In the genomic region with DNA sequence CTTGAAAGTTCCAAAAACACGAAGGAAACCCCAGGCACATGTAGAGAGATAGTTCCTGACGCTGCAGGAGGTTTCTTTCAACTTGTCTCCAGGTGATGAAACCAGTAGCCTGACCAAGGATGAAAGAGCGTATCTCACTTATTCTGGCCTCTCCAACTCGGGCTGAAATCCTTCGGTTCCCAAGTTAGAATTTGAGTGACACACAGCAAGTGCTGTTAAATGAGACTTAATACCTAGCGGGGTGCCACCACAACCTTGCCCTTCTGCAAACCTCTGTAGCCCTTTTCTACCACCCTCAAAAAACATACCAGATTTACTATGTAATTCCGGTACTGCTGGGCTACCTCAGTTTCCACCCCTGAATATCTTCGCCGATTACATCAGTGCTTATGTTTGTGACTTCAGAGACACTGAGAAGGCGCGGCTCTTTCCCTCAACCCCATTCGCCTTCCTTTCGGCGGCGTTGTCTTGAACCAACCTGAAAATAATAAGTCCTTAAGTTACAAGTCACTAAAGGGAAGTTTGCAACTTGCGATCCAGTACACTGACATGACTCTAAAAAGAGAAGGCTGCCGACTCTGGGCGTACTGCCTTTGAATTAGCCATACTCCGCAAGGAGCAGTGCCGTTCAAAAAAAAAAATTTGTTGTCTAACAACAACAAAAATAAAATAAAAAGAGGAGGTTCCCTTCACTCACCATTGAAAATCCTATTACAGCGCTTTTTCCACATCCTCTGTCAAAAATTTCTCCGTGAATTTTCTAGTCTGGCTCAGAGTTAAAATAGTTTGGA, we compare ENCODE assay signal across 1 cellular context.
TF ChIP-seq lines count a peak whose summit lies in the region.

No MANE protein-coding gene starts in this region.

TF ChIP-seq in HepG2, 621 proteins besides CTCF, POLR2A, EP300 and RAD21 (continued from another document):
- TF ChIP-seq, protein P1, sequence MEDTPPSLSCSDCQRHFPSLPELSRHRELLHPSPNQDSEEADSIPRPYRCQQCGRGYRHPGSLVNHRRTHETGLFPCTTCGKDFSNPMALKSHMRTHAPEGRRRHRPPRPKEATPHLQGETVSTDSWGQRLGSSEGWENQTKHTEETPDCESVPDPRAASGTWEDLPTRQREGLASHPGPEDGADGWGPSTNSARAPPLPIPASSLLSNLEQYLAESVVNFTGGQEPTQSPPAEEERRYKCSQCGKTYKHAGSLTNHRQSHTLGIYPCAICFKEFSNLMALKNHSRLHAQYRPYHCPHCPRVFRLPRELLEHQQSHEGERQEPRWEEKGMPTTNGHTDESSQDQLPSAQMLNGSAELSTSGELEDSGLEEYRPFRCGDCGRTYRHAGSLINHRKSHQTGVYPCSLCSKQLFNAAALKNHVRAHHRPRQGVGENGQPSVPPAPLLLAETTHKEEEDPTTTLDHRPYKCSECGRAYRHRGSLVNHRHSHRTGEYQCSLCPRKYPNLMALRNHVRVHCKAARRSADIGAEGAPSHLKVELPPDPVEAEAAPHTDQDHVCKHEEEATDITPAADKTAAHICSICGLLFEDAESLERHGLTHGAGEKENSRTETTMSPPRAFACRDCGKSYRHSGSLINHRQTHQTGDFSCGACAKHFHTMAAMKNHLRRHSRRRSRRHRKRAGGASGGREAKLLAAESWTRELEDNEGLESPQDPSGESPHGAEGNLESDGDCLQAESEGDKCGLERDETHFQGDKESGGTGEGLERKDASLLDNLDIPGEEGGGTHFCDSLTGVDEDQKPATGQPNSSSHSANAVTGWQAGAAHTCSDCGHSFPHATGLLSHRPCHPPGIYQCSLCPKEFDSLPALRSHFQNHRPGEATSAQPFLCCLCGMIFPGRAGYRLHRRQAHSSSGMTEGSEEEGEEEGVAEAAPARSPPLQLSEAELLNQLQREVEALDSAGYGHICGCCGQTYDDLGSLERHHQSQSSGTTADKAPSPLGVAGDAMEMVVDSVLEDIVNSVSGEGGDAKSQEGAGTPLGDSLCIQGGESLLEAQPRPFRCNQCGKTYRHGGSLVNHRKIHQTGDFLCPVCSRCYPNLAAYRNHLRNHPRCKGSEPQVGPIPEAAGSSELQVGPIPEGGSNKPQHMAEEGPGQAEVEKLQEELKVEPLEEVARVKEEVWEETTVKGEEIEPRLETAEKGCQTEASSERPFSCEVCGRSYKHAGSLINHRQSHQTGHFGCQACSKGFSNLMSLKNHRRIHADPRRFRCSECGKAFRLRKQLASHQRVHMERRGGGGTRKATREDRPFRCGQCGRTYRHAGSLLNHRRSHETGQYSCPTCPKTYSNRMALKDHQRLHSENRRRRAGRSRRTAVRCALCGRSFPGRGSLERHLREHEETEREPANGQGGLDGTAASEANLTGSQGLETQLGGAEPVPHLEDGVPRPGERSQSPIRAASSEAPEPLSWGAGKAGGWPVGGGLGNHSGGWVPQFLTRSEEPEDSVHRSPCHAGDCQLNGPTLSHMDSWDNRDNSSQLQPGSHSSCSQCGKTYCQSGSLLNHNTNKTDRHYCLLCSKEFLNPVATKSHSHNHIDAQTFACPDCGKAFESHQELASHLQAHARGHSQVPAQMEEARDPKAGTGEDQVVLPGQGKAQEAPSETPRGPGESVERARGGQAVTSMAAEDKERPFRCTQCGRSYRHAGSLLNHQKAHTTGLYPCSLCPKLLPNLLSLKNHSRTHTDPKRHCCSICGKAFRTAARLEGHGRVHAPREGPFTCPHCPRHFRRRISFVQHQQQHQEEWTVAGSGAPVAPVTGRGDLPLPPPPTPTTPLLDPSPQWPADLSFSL (CRISPR knock-in tag; IDR thresholded peaks at IDR 0.05): no peak
- TF ChIP-seq, protein P2, sequence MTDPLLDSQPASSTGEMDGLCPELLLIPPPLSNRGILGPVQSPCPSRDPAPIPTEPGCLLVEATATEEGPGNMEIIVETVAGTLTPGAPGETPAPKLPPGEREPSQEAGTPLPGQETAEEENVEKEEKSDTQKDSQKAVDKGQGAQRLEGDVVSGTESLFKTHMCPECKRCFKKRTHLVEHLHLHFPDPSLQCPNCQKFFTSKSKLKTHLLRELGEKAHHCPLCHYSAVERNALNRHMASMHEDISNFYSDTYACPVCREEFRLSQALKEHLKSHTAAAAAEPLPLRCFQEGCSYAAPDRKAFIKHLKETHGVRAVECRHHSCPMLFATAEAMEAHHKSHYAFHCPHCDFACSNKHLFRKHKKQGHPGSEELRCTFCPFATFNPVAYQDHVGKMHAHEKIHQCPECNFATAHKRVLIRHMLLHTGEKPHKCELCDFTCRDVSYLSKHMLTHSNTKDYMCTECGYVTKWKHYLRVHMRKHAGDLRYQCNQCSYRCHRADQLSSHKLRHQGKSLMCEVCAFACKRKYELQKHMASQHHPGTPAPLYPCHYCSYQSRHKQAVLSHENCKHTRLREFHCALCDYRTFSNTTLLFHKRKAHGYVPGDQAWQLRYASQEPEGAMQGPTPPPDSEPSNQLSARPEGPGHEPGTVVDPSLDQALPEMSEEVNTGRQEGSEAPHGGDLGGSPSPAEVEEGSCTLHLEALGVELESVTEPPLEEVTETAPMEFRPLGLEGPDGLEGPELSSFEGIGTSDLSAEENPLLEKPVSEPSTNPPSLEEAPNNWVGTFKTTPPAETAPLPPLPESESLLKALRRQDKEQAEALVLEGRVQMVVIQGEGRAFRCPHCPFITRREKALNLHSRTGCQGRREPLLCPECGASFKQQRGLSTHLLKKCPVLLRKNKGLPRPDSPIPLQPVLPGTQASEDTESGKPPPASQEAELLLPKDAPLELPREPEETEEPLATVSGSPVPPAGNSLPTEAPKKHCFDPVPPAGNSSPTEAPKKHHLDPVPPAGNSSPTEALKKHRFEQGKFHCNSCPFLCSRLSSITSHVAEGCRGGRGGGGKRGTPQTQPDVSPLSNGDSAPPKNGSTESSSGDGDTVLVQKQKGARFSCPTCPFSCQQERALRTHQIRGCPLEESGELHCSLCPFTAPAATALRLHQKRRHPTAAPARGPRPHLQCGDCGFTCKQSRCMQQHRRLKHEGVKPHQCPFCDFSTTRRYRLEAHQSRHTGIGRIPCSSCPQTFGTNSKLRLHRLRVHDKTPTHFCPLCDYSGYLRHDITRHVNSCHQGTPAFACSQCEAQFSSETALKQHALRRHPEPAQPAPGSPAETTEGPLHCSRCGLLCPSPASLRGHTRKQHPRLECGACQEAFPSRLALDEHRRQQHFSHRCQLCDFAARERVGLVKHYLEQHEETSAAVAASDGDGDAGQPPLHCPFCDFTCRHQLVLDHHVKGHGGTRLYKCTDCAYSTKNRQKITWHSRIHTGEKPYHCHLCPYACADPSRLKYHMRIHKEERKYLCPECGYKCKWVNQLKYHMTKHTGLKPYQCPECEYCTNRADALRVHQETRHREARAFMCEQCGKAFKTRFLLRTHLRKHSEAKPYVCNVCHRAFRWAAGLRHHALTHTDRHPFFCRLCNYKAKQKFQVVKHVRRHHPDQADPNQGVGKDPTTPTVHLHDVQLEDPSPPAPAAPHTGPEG (CRISPR knock-in tag; IDR thresholded peaks at IDR 0.05): 0 out of 2 replicates have a peak, but pooled peaks have one; percentile 37
- no peak for TF ChIP-seq FIP1L1 (IDR thresholded peaks at IDR 0.05; ENCODE audit: borderline replicate concordance, insufficient read depth, low read depth, low read length)
- TF ChIP-seq SP4 (CRISPR knock-in tag; IDR thresholded peaks at IDR 0.05): peak; percentile 4; the same call in 1 of the 2 replicates
- 0 out of 2 replicates have a peak, but pooled peaks have one; percentile 26 for TF ChIP-seq MIER3 (CRISPR knock-in tag; IDR thresholded peaks at IDR 0.05; ENCODE audit: borderline replicate concordance)
- 0 out of 2 replicates have a peak, but pooled peaks have one; percentile 3 for TF ChIP-seq NFYC (CRISPR knock-in tag; IDR thresholded peaks at IDR 0.05)
- TF ChIP-seq ZNF20 (CRISPR knock-in tag; IDR thresholded peaks at IDR 0.05): peak; percentile 58; the same call in 1 of the 2 replicates
- TF ChIP-seq ASH2L (IDR thresholded peaks at IDR 0.05; ENCODE audit: insufficient read length, low read depth, low read length): no peak
- TF ChIP-seq HNRNPK (IDR thresholded peaks at IDR 0.05; ENCODE audit: low read depth, low read length, poor library complexity, severe bottlenecking): no peak
- 0 out of 2 replicates have a peak, but pooled peaks have one; percentile 0 for TF ChIP-seq FOXC1 (CRISPR knock-in tag; IDR thresholded peaks at IDR 0.05; ENCODE audit: borderline replicate concordance)
- TF ChIP-seq ZNF33B (CRISPR knock-in tag; IDR thresholded peaks at IDR 0.05): no peak
- TF ChIP-seq, protein P3, sequence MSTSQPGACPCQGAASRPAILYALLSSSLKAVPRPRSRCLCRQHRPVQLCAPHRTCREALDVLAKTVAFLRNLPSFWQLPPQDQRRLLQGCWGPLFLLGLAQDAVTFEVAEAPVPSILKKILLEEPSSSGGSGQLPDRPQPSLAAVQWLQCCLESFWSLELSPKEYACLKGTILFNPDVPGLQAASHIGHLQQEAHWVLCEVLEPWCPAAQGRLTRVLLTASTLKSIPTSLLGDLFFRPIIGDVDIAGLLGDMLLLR (CRISPR knock-in tag; IDR thresholded peaks at IDR 0.05): peak; percentile 24; the same call in 1 of the 2 replicates
- TF ChIP-seq GABPB1 (CRISPR knock-in tag; IDR thresholded peaks at IDR 0.05): 0 out of 2 replicates have a peak, but pooled peaks have one; percentile 13
- TF ChIP-seq RARG (CRISPR knock-in tag; IDR thresholded peaks at IDR 0.05; ENCODE audit: low read depth): no peak
- no peak for TF ChIP-seq SIN3A (IDR thresholded peaks at IDR 0.05; ENCODE audit: borderline replicate concordance, low read depth, low read length)
- TF ChIP-seq MXD4 (CRISPR knock-in tag; IDR thresholded peaks at IDR 0.05): 0 out of 2 replicates have a peak, but pooled peaks have one; percentile 35
- TF ChIP-seq ZMYM4 (CRISPR knock-in tag; IDR thresholded peaks at IDR 0.05): no peak
- no peak for TF ChIP-seq SCMH1 (CRISPR knock-in tag; IDR thresholded peaks at IDR 0.05; ENCODE audit: borderline replicate concordance)
- TF ChIP-seq ZNF564 (CRISPR knock-in tag; IDR thresholded peaks at IDR 0.05): 0 out of 2 replicates have a peak, but pooled peaks have one; percentile 48
- no peak for TF ChIP-seq HOXA3 (CRISPR knock-in tag; IDR thresholded peaks at IDR 0.05)
- TF ChIP-seq, protein P4, sequence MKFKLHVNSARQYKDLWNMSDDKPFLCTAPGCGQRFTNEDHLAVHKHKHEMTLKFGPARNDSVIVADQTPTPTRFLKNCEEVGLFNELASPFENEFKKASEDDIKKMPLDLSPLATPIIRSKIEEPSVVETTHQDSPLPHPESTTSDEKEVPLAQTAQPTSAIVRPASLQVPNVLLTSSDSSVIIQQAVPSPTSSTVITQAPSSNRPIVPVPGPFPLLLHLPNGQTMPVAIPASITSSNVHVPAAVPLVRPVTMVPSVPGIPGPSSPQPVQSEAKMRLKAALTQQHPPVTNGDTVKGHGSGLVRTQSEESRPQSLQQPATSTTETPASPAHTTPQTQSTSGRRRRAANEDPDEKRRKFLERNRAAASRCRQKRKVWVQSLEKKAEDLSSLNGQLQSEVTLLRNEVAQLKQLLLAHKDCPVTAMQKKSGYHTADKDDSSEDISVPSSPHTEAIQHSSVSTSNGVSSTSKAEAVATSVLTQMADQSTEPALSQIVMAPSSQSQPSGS (CRISPR knock-in tag; IDR thresholded peaks at IDR 0.05): 0 out of 2 replicates have a peak, but pooled peaks have one; percentile 14
- TF ChIP-seq SOX6 (IDR thresholded peaks at IDR 0.05): no peak
- peak; percentile 25; the same call in 1 of the 2 replicates for TF ChIP-seq SOX6 (CRISPR knock-in tag; IDR thresholded peaks at IDR 0.05)
- 0 out of 2 replicates have a peak, but pooled peaks have one; percentile 24 for TF ChIP-seq YEATS2 (CRISPR knock-in tag; IDR thresholded peaks at IDR 0.05; ENCODE audit: borderline replicate concordance)
- TF ChIP-seq ZNF317 (CRISPR knock-in tag; IDR thresholded peaks at IDR 0.05): peak; percentile 50; the same call in 1 of the 2 replicates
- 0 out of 2 replicates have a peak, but pooled peaks have one; percentile 10 for TF ChIP-seq HMG20A (CRISPR knock-in tag; IDR thresholded peaks at IDR 0.05; ENCODE audit: borderline replicate concordance)
